1 cellular context compared by ENCODE assay signal in genomic region chr6:13708679-13709261, GRCh38.
TF ChIP-seq lines count a peak whose summit lies in the region.

No MANE protein-coding gene starts in this region.

TF ChIP-seq in K562, 482 proteins besides CTCF, POLR2A, EP300 and RAD21 (continued from another document):
- TF ChIP-seq ZBTB40 (IDR thresholded peaks at IDR 0.05) (peak; percentile 41; the same call in 1 of the 2 replicates), ZBTB40 (CRISPR knock-in tag; IDR thresholded peaks at IDR 0.05) (no peak), SNIP1 (IDR thresholded peaks at IDR 0.05; ENCODE audit: low read depth) (peak; percentile 34; the same call in 1 of the 2 replicates), PHB2 (IDR thresholded peaks at IDR 0.05; ENCODE audit: low read depth) (0 out of 2 replicates have a peak, but pooled peaks have one; percentile 16), HMGN3 (IDR thresholded peaks at IDR 0.05; ENCODE audit: borderline replicate concordance, extremely low read depth, insufficient read length, low read depth, low read length) (no peak), RBM15 (IDR thresholded peaks at IDR 0.05; ENCODE audit: insufficient read depth, low read length) (no peak)
